Comparison of ENCODE assay signal across 36 cellular contexts in genomic region chr2:227143895-227144294, GRCh38. TPM values are rescaled to one million over a fixed set of nuclear protein-coding genes. Genes with fewer than 3 reads are reported as not detected.
"Had no signal": no experiment of that assay in that cellular context is flagged by ENCODE, and none has a peak within 500 bp of the region (broad histone marks: within the 10 kb centered on the region; RNA-seq: fewer than 3 reads in every experiment).

No MANE protein-coding gene starts in this region.

- H3K27ac ChIP-seq: KMS-11 had no signal

- DNase-seq: Karpas-422, Kasumi-1, KBM-7, KG1, MG63, MM.1S, MV-4-11, NCI-H1048, NCI-H1092, NCI-H1092 treated with DMSO at 0.1 percent for 48 hours, NCI-H1105, NCI-H1105 treated with DMSO at 0.1 percent for 48 hours, NCI-H1417, NCI-H1417 treated with DMSO at 0.1 percent for 48 hours, NCI-H1436, NCI-H1436 treated with DMSO at 0.1 percent for 48 hours, NCI-H146, NCI-H1694, NCI-H1694 treated with DMSO at 0.1 percent for 48 hours, NCI-H187, NCI-H187 treated with DMSO at 0.1 percent for 48 hours, NCI-H1930, NCI-H2029, NCI-H2029 treated with DMSO at 0.1 percent for 48 hours, NCI-H2081, NCI-H2081 treated with DMSO at 0.1 percent for 48 hours, NCI-H2107, NCI-H2171, NCI-H2171 treated with DMSO at 0.1 percent for 48 hours, NCI-H2227 treated with DMSO at 0.1 percent for 48 hours, NCI-H226, NCI-H345, NCI-H446, NCI-H446 treated with DMSO at 0.1 percent for 48 hours had no signal

- H3K4me3 ChIP-seq: MG63 had no signal

- H3K36me3 ChIP-seq: MG63 had no signal

- H3K9me3 ChIP-seq: MG63 had no signal

- H3K27me3 ChIP-seq: MG63 had no signal

RNA-seq across cellular contexts. Expression of gene COL4A4, which starts 20.1 kb away (rescaled TPM):
- total RNA-seq: LHCN-M2 had no signal

RNA-seq across cellular contexts. Expression of gene COL4A3, which starts 20.5 kb away (rescaled TPM):
- total RNA-seq: LHCN-M2 had no signal
